20 cellular contexts compared by ENCODE assay signal in genomic region chr10:28280652-28281051, GRCh38. TPM values are rescaled to one million over a fixed set of nuclear protein-coding genes. Genes with fewer than 3 reads are reported as not detected.
DNase-seq lines count a peak whose midpoint lies in the region; ATAC-seq and TF ChIP-seq lines count a peak whose summit lies in the region.
"Had no signal": no experiment of that assay in that cellular context is flagged by ENCODE, and none has a peak within 500 bp of the region (broad histone marks: within the 10 kb centered on the region; RNA-seq: fewer than 3 reads in every experiment).

No MANE protein-coding gene starts in this region.

- H3K4me1 ChIP-seq in Caco-2 (peaks cover 22% of the 10 kb centered on the region), adipocyte (ENCODE audit: control insufficient read depth, insufficient read depth, low read length) (peaks cover 9% of the 10 kb centered on the region), skeletal muscle tissue (ENCODE audit: control insufficient read depth in 3 of 3, insufficient read depth in 3 of 3, low read length in 3 of 3) (peaks cover 7 to 57% (median 30%) of the 10 kb centered on the region in 3 donors), adrenal gland (replicated peaks in 1 of 2) (no peaks in the 10 kb centered on the region), left lung (peaks cover 0 to 13% of the 10 kb centered on the region in 2 donors)
- H3K4me1 ChIP-seq: breast epithelium, testis had no signal

- H3K9me3 Mint-ChIP-seq in Caco-2 (ENCODE audit: unreplicated experiment): no peaks in the 10 kb centered on the region
- H3K9me3 Mint-ChIP-seq: activated CD8-positive, alpha-beta T cell treated with anti-CD3 and anti-CD28 coated beads for 36 hours had no signal

- peaks cover 18% of the 10 kb centered on the region for H3K36me3 Mint-ChIP-seq in Caco-2 (ENCODE audit: insufficient read depth, unreplicated experiment)

- POLR2A ChIA-PET in Caco-2 (lab: Charles Lee): no interaction called here

- ATAC-seq in left lung (no peak), esophagus mucosa (no peak)
- ATAC-seq: activated CD8-positive, alpha-beta T cell treated with anti-CD3 and anti-CD28 coated beads for 36 hours had no signal

- H3K27ac ChIP-seq in skeletal muscle tissue (ENCODE audit: low read depth, low read length) (peak overlapping the region; percentile 68), adrenal gland (no peak overlapping the region), left lung (no peak overlapping the region)
- H3K27ac ChIP-seq: breast epithelium, epithelial cell of prostate, testis had no signal

- no peaks in the 10 kb centered on the region for H3K27me3 Mint-ChIP-seq in Caco-2 (ENCODE audit: insufficient read depth, unreplicated experiment)
- H3K27me3 Mint-ChIP-seq: activated CD8-positive, alpha-beta T cell treated with anti-CD3 and anti-CD28 coated beads for 36 hours had no signal

- H3K9me3 ChIP-seq in Caco-2 (no peaks in the 10 kb centered on the region), adipocyte (ENCODE audit: control insufficient read depth, low read length) (no peaks in the 10 kb centered on the region), skeletal muscle tissue (ENCODE audit: control insufficient read depth in 3 of 3, low read length in 3 of 3) (no peaks in the 10 kb centered on the region), adrenal gland (replicated peaks in 1 of 3) (no peaks in the 10 kb centered on the region), left lung (no peaks in the 10 kb centered on the region)
- H3K9me3 ChIP-seq: breast epithelium, SJCRH30, testis had no signal

- 86 to 89% (median 88%) methylated on average over 3 of the region's 3 CpGs for WGBS in adrenal gland, 4 donors

- H3K4me3 ChIP-seq in Caco-2 (ENCODE audit: low read depth, low read length) (no peak overlapping the region), adipocyte (ENCODE audit: low read length) (no peak overlapping the region), fibroblast of pulmonary artery (replicated peaks; ENCODE audit: low read depth, low read length) (no peak overlapping the region), skeletal muscle tissue (ENCODE audit: low read length in 3 of 3) (no peak overlapping the region), adrenal gland (no peak overlapping the region), left lung (no peak overlapping the region)
- H3K4me3 ChIP-seq: breast epithelium, dorsolateral prefrontal cortex, testis had no signal

- intact Hi-C loops in Caco-2 (cut with micrococcal nuclease; ENCODE audit: unreplicated experiment) (no loop called here), posterior cingulate gyrus (cut with DNase I) (no loop called here), adrenal gland (cut with DNase I) (no loop called here), left lung (cut with DNase I) (no loop called here)

- CTCF ChIA-PET in Caco-2 (lab: Charles Lee): no interaction called here

- H3K27me3 ChIP-seq in Caco-2 (replicated peaks; ENCODE audit: control insufficient read depth, insufficient read depth, low read length) (no peaks in the 10 kb centered on the region), adipocyte (replicated peaks; ENCODE audit: control insufficient read depth, insufficient read depth, low read length) (no peaks in the 10 kb centered on the region), skeletal muscle tissue (ENCODE audit: control insufficient read depth in 3 of 3, insufficient read depth in 3 of 3, low read length in 3 of 3) (no peaks in the 10 kb centered on the region), adrenal gland (no peaks in the 10 kb centered on the region), left lung (no peaks in the 10 kb centered on the region)
- H3K27me3 ChIP-seq: breast epithelium, dorsolateral prefrontal cortex, SJCRH30, testis had no signal

- H3K9ac ChIP-seq in adipocyte (ENCODE audit: low read length) (no peak overlapping the region), skeletal muscle tissue (ENCODE audit: low read depth in 1 of 3, low read length in 3 of 3) (no peak overlapping the region)

- H3K4me3 Mint-ChIP-seq in Caco-2 (ENCODE audit: unreplicated experiment): no peak overlapping the region
- H3K4me3 Mint-ChIP-seq: activated CD8-positive, alpha-beta T cell treated with anti-CD3 and anti-CD28 coated beads for 36 hours had no signal

- H3K36me3 ChIP-seq in Caco-2 (ENCODE audit: control insufficient read depth, insufficient read depth, low read length) (no peaks in the 10 kb centered on the region), adipocyte (ENCODE audit: control insufficient read depth, insufficient read depth, low read length, severe bottlenecking) (no peaks in the 10 kb centered on the region), skeletal muscle tissue (ENCODE audit: control insufficient read depth in 3 of 3, insufficient read depth in 3 of 3, low read length in 3 of 3) (no peaks in the 10 kb centered on the region), adrenal gland (replicated peaks in 1 of 2) (no peaks in the 10 kb centered on the region), left lung (no peaks in the 10 kb centered on the region)
- H3K36me3 ChIP-seq: breast epithelium, SJCRH30 had no signal

- H3K4me1 Mint-ChIP-seq in Caco-2 (ENCODE audit: low read depth, unreplicated experiment): peaks cover 45% of the 10 kb centered on the region

- DNase-seq in Caco-2 (no peak), adipocyte (ENCODE audit: low read depth) (peak; percentile 82), fibroblast of pulmonary artery (ENCODE audit: low read depth) (peak; percentile 17), posterior cingulate gyrus (no peak), adrenal gland (no peak), left lung (no peak)
- DNase-seq: activated CD8-positive, alpha-beta T cell treated with anti-CD3 and anti-CD28 coated beads for 36 hours; activated naive CD4-positive, alpha-beta T cell treated with Interleukin-2 at 50 U/mL for 16 hours; activated T-cell treated with anti-CD3 and anti-CD28 coated beads, Interleukin-2, amount 50 U/mL, for 1 hour; AML-193; dorsolateral prefrontal cortex; NCI-H1436 treated with DMSO at 0.1 percent for 48 hours; NCI-H226; right cardiac atrium; SJCRH30; testis had no signal

- no peak for TF ChIP-seq POLR2A in adrenal gland (IDR thresholded peaks at IDR 0.05)

- TF ChIP-seq CTCF in Caco-2 (IDR thresholded peaks at IDR 0.05; ENCODE audit: insufficient read depth in 1 of 2, low read depth in 1 of 2, low read length in 1 of 2, severe bottlenecking in 1 of 2, unreplicated experiment in 1 of 2) (no peak), fibroblast of pulmonary artery (IDR thresholded peaks at IDR 0.05; ENCODE audit: low read length, missing control alignments) (no peak), adrenal gland (IDR thresholded peaks at IDR 0.05) (no peak), left lung (IDR thresholded peaks at IDR 0.05) (no peak)

- peak overlapping the region; percentile 34 for H3K27ac Mint-ChIP-seq in Caco-2 (ENCODE audit: unreplicated experiment)
- H3K27ac Mint-ChIP-seq: activated CD8-positive, alpha-beta T cell treated with anti-CD3 and anti-CD28 coated beads for 36 hours had no signal

- BruUV-seq in Caco-2 (replicated peaks; lab: Mats Ljungman, UMichigan): no TSS peak

RNA-seq across cellular contexts. Expression of gene MPP7, which starts 22.2 kb away (rescaled TPM):
- total RNA-seq in Caco-2 (2022): 72.0 and 79.4 TPM in 2 replicates
- 5.7 TPM for total RNA-seq in skeletal muscle tissue
- 10 to 100 TPM in 1 of 8 donors, 1 to 10 TPM in 7; 3.0 to 12.0 (median 6.6) TPM for total RNA-seq in adrenal gland
- 1 to 10 TPM; 1.7 to 3.5 (median 1.8) TPM for polyA plus RNA-seq in adrenal gland
- total RNA-seq in left lung: 10 to 100 TPM; 28.3 to 38.3 TPM
- total RNA-seq in esophagus mucosa: 53.6 TPM

Comparison
In these comparisons a context has a peak if more than half of its experiments do, and no peak if none do; other contexts are left out.
1. DNase-seq: peak in adipocyte (single experiment) and fibroblast of pulmonary artery (single experiment); none in Caco-2 (0 of 2), posterior cingulate gyrus (0 of 10), adrenal gland (0 of 7) and left lung (0 of 2).